Comparison of ENCODE assay signal across 1 cellular context in genomic region chr1:245880754-245881403, GRCh38.
A peak's percentile ranks its signal among the peaks of the same experiment; 100 is the strongest.
TF ChIP-seq lines count a peak whose summit lies in the region.

No MANE protein-coding gene starts in this region.

TF ChIP-seq in SK-N-SH, 30 proteins besides CTCF, POLR2A, EP300 and RAD21 (continued from another document):
- TF ChIP-seq REST (IDR thresholded peaks at IDR 0.05; ENCODE audit: low read depth, low read length), result no peak
- TF ChIP-seq TCF12 (IDR thresholded peaks at IDR 0.05), result peak; percentile 89
- TF ChIP-seq RCOR1 (IDR thresholded peaks at IDR 0.05; ENCODE audit: low read length), result no peak
- peak; percentile 43; the same call in 1 of the 2 replicates for TF ChIP-seq MAX (IDR thresholded peaks at IDR 0.05; ENCODE audit: low read depth)
- TF ChIP-seq POLR2AphosphoS5 (IDR thresholded peaks at IDR 0.05; ENCODE audit: low read depth, low read length), result peak; percentile 59; the same call in 1 of the 2 replicates
- TF ChIP-seq ELF1 (IDR thresholded peaks at IDR 0.05), result no peak
- TF ChIP-seq RFX5 (IDR thresholded peaks at IDR 0.05; ENCODE audit: low read length), result no peak
- no peak for TF ChIP-seq EZH2phosphoT487 (IDR thresholded peaks at IDR 0.05; ENCODE audit: borderline replicate concordance, low read depth)
- TF ChIP-seq PBX3 (IDR thresholded peaks at IDR 0.05), result peak; percentile 82
- TF ChIP-seq NFIC (IDR thresholded peaks at IDR 0.05; ENCODE audit: borderline replicate concordance), result peak; percentile 68
- no peak for TF ChIP-seq TAF1 (IDR thresholded peaks at IDR 0.05; ENCODE audit: borderline replicate concordance, low read depth, low read length)
- no peak for TF ChIP-seq GATA2 (CRISPR knock-in tag; IDR thresholded peaks at IDR 0.05)
- no peak for TF ChIP-seq IRF3 (IDR thresholded peaks at IDR 0.05; ENCODE audit: low read depth, low read length)
- TF ChIP-seq FOSL2 (IDR thresholded peaks at IDR 0.05; ENCODE audit: borderline replicate concordance, low read depth), result peak; percentile 43; the same call in 1 of the 2 replicates
- TF ChIP-seq MXI1 (IDR thresholded peaks at IDR 0.05; ENCODE audit: low read depth, low read length), result no peak
- no peak for TF ChIP-seq USF2 (IDR thresholded peaks at IDR 0.05; ENCODE audit: borderline replicate concordance, low read depth, low read length)
- no peak for TF ChIP-seq NRF1 (IDR thresholded peaks at IDR 0.05; ENCODE audit: low read depth, low read length)
- no peak for TF ChIP-seq USF1 (IDR thresholded peaks at IDR 0.05; ENCODE audit: borderline replicate concordance, low read depth)
- TF ChIP-seq SIN3A (IDR thresholded peaks at IDR 0.05; ENCODE audit: borderline replicate concordance, low read depth, low read length), result no peak
- TF ChIP-seq FOXJ3 (CRISPR knock-in tag; IDR thresholded peaks at IDR 0.05), result no peak
- TF ChIP-seq CHD2 (IDR thresholded peaks at IDR 0.05; ENCODE audit: low read length, partially characterized antibody), result no peak
